10 cellular contexts compared by ENCODE assay signal in genomic region chr10:76150139-76150885, GRCh38.
DNase-seq lines count a peak whose midpoint lies in the region; ATAC-seq and TF ChIP-seq lines count a peak whose summit lies in the region.
"Had no signal": no experiment of that assay in that cellular context is flagged by ENCODE, and none has a peak within 500 bp of the region (broad histone marks: within the 10 kb centered on the region; RNA-seq: fewer than 3 reads in every experiment).

No MANE protein-coding gene starts in this region.

- H3K9me3 ChIP-seq in RWPE2 (ENCODE audit: severe bottlenecking): no peaks in the 10 kb centered on the region
- no peaks in the 10 kb centered on the region for H3K9me3 ChIP-seq in osteoblast (ENCODE audit: low read depth, low read length)
- H3K9me3 ChIP-seq in Karpas-422 (ENCODE audit: low read length): peaks cover 8% of the 10 kb centered on the region; the same call in 1 of the 2 replicates
- H3K9me3 ChIP-seq: BLaER1 had no signal

- H4K20me1 ChIP-seq in osteoblast (ENCODE audit: insufficient read depth, low read length): no peaks in the 10 kb centered on the region
- no peaks in the 10 kb centered on the region for H4K20me1 ChIP-seq in Karpas-422 (ENCODE audit: insufficient read depth, low read depth, low read length)
- H4K20me1 ChIP-seq: BLaER1 had no signal

- peak overlapping the region; percentile 15 for H3K4me2 ChIP-seq in osteoblast (ENCODE audit: insufficient read depth, low read length)
- no peak overlapping the region for H3K4me2 ChIP-seq in Karpas-422 (ENCODE audit: low read depth, low read length, poor library complexity, severe bottlenecking)
- H3K4me2 ChIP-seq: BLaER1 had no signal

- H3K9me2 ChIP-seq in Karpas-422 (replicated peaks; ENCODE audit: insufficient read depth, low read length): no peaks in the 10 kb centered on the region

- H3K27ac ChIP-seq in RWPE2 (ENCODE audit: poor library complexity, severe bottlenecking) (no peak overlapping the region), osteoblast (ENCODE audit: low read depth, low read length) (peak overlapping the region; percentile 54), Karpas-422 (ENCODE audit: low read length) (no peak overlapping the region)
- H3K27ac ChIP-seq: BLaER1 had no signal

- no peak overlapping the region for H3K9ac ChIP-seq in Karpas-422 (ENCODE audit: low read length)
- H3K9ac ChIP-seq: BLaER1 had no signal

- intact Hi-C loops in sciatic nerve (cut with DNase I): no loop called here

- TF ChIP-seq CTCF in RWPE2 (IDR thresholded peaks at IDR 0.05; ENCODE audit: poor library complexity, severe bottlenecking) (no peak), osteoblast (IDR thresholded peaks at IDR 0.05; ENCODE audit: extremely low read depth, low read depth, low read length) (no peak)

- H3K4me3 ChIP-seq in RWPE2 (ENCODE audit: severe bottlenecking) (no peak overlapping the region), osteoblast (ENCODE audit: insufficient read depth, low read length) (no peak overlapping the region), Karpas-422 (ENCODE audit: low read length) (no peak overlapping the region)
- H3K4me3 ChIP-seq: BLaER1 had no signal

- no peaks in the 10 kb centered on the region for H3K36me3 ChIP-seq in RWPE2 (ENCODE audit: low read depth)
- H3K36me3 ChIP-seq in osteoblast (ENCODE audit: insufficient read depth, low read length): no peaks in the 10 kb centered on the region
- no peaks in the 10 kb centered on the region for H3K36me3 ChIP-seq in Karpas-422 (ENCODE audit: insufficient read depth, low read length)
- H3K36me3 ChIP-seq: BLaER1 had no signal

- DNase-seq in DMS53 treated with DMSO at 0.1 percent for 48 hours (lab: John Stamatoyannopoulos, UW; ENCODE audit: unreplicated experiment) (peak; percentile 35), RWPE2 (ENCODE audit: low spot score) (no peak), globus pallidus (ENCODE audit: low spot score) (peak; percentile 3), osteoblast (ENCODE audit: insufficient read length, low spot score, missing footprints) (no peak), NCI-H748 treated with DMSO at 0.1 percent for 48 hours (lab: John Stamatoyannopoulos, UW) (no peak), Karpas-422 (no peak), sciatic nerve (ENCODE audit: low spot score) (no peak)
- DNase-seq: activated T-cell treated with anti-CD3 and anti-CD28 coated beads, Interleukin-2, amount 50 U/mL, for 1 hour had no signal

- H3K27me3 ChIP-seq in RWPE2 (ENCODE audit: insufficient read depth, poor library complexity, severe bottlenecking) (peaks cover 4% of the 10 kb centered on the region), osteoblast (ENCODE audit: insufficient read depth, low read length) (no peaks in the 10 kb centered on the region), Karpas-422 (ENCODE audit: low read length) (no peaks in the 10 kb centered on the region)
- H3K27me3 ChIP-seq: BLaER1 had no signal

- H2AFZ ChIP-seq in osteoblast (ENCODE audit: low read length) (peak overlapping the region; percentile 81), Karpas-422 (ENCODE audit: low read length) (no peak overlapping the region)

- H3K79me2 ChIP-seq in osteoblast (ENCODE audit: insufficient read depth, low read length) (no peaks in the 10 kb centered on the region), Karpas-422 (ENCODE audit: low read length) (no peaks in the 10 kb centered on the region)

- ATAC-seq in RWPE2 (ENCODE audit: low read depth) (peak; percentile 45; the same call in 1 of the 3 replicates), HG02642 (IDR thresholded peaks at IDR 0.05; ENCODE audit: poor library complexity, unreplicated experiment) (no peak), sciatic nerve (no peak)

- H3K4me1 ChIP-seq in RWPE2 (ENCODE audit: insufficient read depth, poor library complexity, severe bottlenecking) (no peaks in the 10 kb centered on the region), osteoblast (ENCODE audit: insufficient read depth, low read length) (peaks cover 8% of the 10 kb centered on the region), Karpas-422 (ENCODE audit: low read length) (no peaks in the 10 kb centered on the region)
- H3K4me1 ChIP-seq: BLaER1 had no signal

Comparison
In these comparisons a context has a peak if more than half of its experiments do, and no peak if none do; other contexts are left out.
1. DNase-seq: peak in DMS53 treated with DMSO at 0.1 percent for 48 hours (single experiment) and globus pallidus (single experiment); none in RWPE2 (single experiment), osteoblast (single experiment), NCI-H748 treated with DMSO at 0.1 percent for 48 hours (single experiment), Karpas-422 (single experiment) and sciatic nerve (single experiment).